In the genomic region with DNA sequence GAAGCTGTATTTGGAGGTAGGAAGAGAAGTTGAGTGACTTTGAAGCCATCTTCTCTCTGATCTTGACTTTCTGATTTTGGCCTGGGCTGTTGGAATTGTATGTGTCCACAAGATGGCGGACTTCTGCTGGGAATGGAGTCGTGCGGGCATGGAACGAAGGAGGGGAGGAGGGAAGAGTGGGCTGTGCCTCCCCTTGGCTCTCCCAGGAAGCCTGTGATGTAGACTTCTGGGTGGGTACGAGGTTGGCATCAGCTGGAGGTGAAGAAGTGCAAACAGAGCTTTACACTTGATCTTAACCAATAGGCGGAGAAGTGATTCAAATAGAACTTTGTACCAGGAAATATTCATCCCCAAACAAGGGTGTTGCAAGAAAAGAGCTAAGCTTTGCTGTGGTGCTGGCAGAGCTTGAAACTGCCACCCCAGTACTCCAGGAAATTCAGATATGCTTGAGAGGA, we compare ENCODE assay signal across 1 cellular context.
TF ChIP-seq lines count a peak whose summit lies in the region.

No MANE protein-coding gene starts in this region.

TF ChIP-seq in GM12878, 131 proteins besides CTCF, POLR2A, EP300 and RAD21:
- TF ChIP-seq NRF1 (conservative IDR thresholded peaks at IDR 0.05; ENCODE audit: low read depth, low read length) (no peak), YY1 (IDR thresholded peaks at IDR 0.05; ENCODE audit: low read depth, low read length) (peak; percentile 75; the same call in 1 of the 2 replicates), SMC3 (IDR thresholded peaks at IDR 0.05; ENCODE audit: borderline replicate concordance, low read length) (peak; percentile 48; the same call in 1 of the 2 replicates), NR2C1 (IDR thresholded peaks at IDR 0.05) (no peak)
